41 cellular contexts compared by ENCODE assay signal in genomic region chr16:4772351-4772750, GRCh38. TPM values are rescaled to one million over a fixed set of nuclear protein-coding genes. Genes with fewer than 3 reads are reported as not detected.
"Had no signal": no experiment of that assay in that cellular context is flagged by ENCODE, and none has a peak within 500 bp of the region (broad histone marks: within the 10 kb centered on the region; RNA-seq: fewer than 3 reads in every experiment).

No MANE protein-coding gene starts in this region.

- ATAC-seq: activated CD4-positive, alpha-beta T cell treated with anti-CD3 and anti-CD28 coated beads for 36 hours; activated CD4-positive, CD25-positive, alpha-beta regulatory T cell treated with anti-CD3 and anti-CD28 coated beads, Interleukin-2, amount 50 U/mL, for 24 hours; activated CD8-positive, alpha-beta memory T cell treated with anti-CD3 and anti-CD28 coated beads, Interleukin-2, amount 10 ng/mL, durations not matched to agents 7 days and 5 days; activated CD8-positive, alpha-beta T cell treated with anti-CD3 and anti-CD28 coated beads, Interleukin-2, amount 10 ng/mL, durations not matched to agents 7 days and 5 days; activated naive CD4-positive, alpha-beta T cell treated with anti-CD3 and anti-CD28 coated beads, Interleukin-2, amount 50 U/mL, for 72 hours; activated T-cell treated with anti-CD3 and anti-CD28 coated beads, Interleukin-2, amount 50 U/mL, for 72 hours; activated T-helper 17 cell treated with anti-CD3 and anti-CD28 coated beads, Interleukin-2, amount 50 U/mL, for 72 hours; body of pancreas; WTC11 had no signal

- H3K9me3 Mint-ChIP-seq: activated CD4-positive, alpha-beta memory T cell treated with anti-CD3 and anti-CD28 coated beads, Interleukin-2, amount 10 ng/mL, durations not matched to agents 7 days and 5 days; activated CD4-positive, alpha-beta T cell treated with anti-CD3 and anti-CD28 coated beads, Interleukin-2, amount 10 ng/mL, durations not matched to agents 7 days and 5 days; activated naive CD4-positive, alpha-beta T cell treated with anti-CD3 and anti-CD28 coated beads for 36 hours; activated naive CD4-positive, alpha-beta T cell treated with anti-CD3 and anti-CD28 coated beads, Interleukin-2, amount 50 U/mL, for 72 hours; activated naive CD8-positive, alpha-beta T cell treated with anti-CD3 and anti-CD28 coated beads for 36 hours; activated T-cell treated with anti-CD3 and anti-CD28 coated beads, Interleukin-2, amount 50 U/mL, for 24 hours; activated T-cell treated with anti-CD3 and anti-CD28 coated beads, Interleukin-2, amount 50 U/mL, for 72 hours; activated T-helper 1 cell treated with anti-CD3 and anti-CD28 coated beads, Interleukin-12 subunit alpha, Interleukin-12 subunit beta, Interleukin-2, Interleukin-4 antibody, amounts not matched to agents 30 ng/mL and 10 ng/mL and 1 ng/mL, durations not matched to agents 14 hours and 24 hours and 36 hours; activated T-helper 17 cell treated with anti-CD3 and anti-CD28 coated beads, Interleukin-2, amount 50 U/mL, for 72 hours; T-helper 1 cell treated with Interleukin-12 subunit alpha and Interleukin-12 subunit beta and Interleukin-4 antibody, amounts not matched to agents 30 μg/mL and 1 μg/mL, for 36 hours; T-helper 2 cell treated with Interferon-gamma antibody and Interleukin-4, amounts not matched to agents 5 μg/mL and 100 μg/mL, for 36 hours; WTC11 had no signal

- H3K9me3 ChIP-seq: adrenal gland, body of pancreas, breast epithelium had no signal

- H3K4me1 ChIP-seq: breast epithelium had no signal

- H3K36me3 Mint-ChIP-seq: activated CD8-positive, alpha-beta memory T cell treated with anti-CD3 and anti-CD28 coated beads, Interleukin-2, amount 10 ng/mL, durations not matched to agents 7 days and 5 days; activated naive CD8-positive, alpha-beta T cell treated with anti-CD3 and anti-CD28 coated beads for 36 hours; WTC11 had no signal

- H3K4me3 ChIP-seq: adrenal gland, body of pancreas, breast epithelium had no signal

- DNase-seq: activated CD4-positive, alpha-beta memory T cell treated with anti-CD3 and anti-CD28 coated beads, Interleukin-2, amount 10 ng/mL, durations not matched to agents 7 days and 5 days; activated CD4-positive, alpha-beta T cell treated with anti-CD3 and anti-CD28 coated beads for 1 hour; activated CD4-positive, alpha-beta T cell treated with anti-CD3 and anti-CD28 coated beads for 36 hours; activated CD4-positive, alpha-beta T cell treated with anti-CD3 and anti-CD28 coated beads for 48 hours; activated CD4-positive, alpha-beta T cell treated with anti-CD3 and anti-CD28 coated beads, Interleukin-2, amount 10 ng/mL, durations not matched to agents 7 days and 5 days; activated CD4-positive, alpha-beta T cell treated with anti-CD3 and anti-CD28 coated beads, Interleukin-2, amount 50 U/mL, for 48 hours; activated CD4-positive, CD25-positive, alpha-beta regulatory T cell; activated CD8-positive, alpha-beta memory T cell treated with anti-CD3 and anti-CD28 coated beads for 24 hours; activated CD8-positive, alpha-beta memory T cell treated with anti-CD3 and anti-CD28 coated beads, Interleukin-2, amount 10 ng/mL, durations not matched to agents 7 days and 5 days; activated CD8-positive, alpha-beta memory T cell treated with anti-CD3 and anti-CD28 coated beads, Interleukin-2, amount 50 U/mL, for 48 hours; activated CD8-positive, alpha-beta T cell treated with anti-CD3 and anti-CD28 coated beads, Interleukin-2, amount 10 ng/mL, durations not matched to agents 7 days and 5 days; activated effector memory CD4-positive, alpha-beta T cell treated with anti-CD3 and anti-CD28 coated beads, Interleukin-2, amount 50 U/mL, for 16 hours; activated gamma-delta T cell treated with Interleukin-2 at 50 U/mL for 16 hours; activated naive CD4-positive, alpha-beta T cell; activated naive CD4-positive, alpha-beta T cell treated with anti-CD3 and anti-CD28 coated beads for 36 hours; activated naive CD4-positive, alpha-beta T cell treated with anti-CD3 and anti-CD28 coated beads, Interleukin-2, amount 50 U/mL, for 16 hours; activated naive CD8-positive, alpha-beta T cell treated with anti-CD3 and anti-CD28 coated beads for 36 hours; activated T-cell treated with anti-CD3 and anti-CD28 coated beads, Interleukin-2, amount 50 U/mL, for 24 hours; activated T-cell treated with anti-CD3 and anti-CD28 coated beads, Interleukin-2, amount 50 U/mL, for 72 hours; adrenal gland; amniotic stem cell; aorta; body of pancreas; brain microvascular endothelial cell; central memory CD4-positive, alpha-beta T cell; T-helper 1 cell; T-helper 2 cell; T-helper 9 cell had no signal

- H3K27me3 Mint-ChIP-seq: activated CD4-positive, alpha-beta memory T cell treated with anti-CD3 and anti-CD28 coated beads, Interleukin-2, amount 10 ng/mL, durations not matched to agents 7 days and 5 days; activated CD4-positive, alpha-beta T cell treated with anti-CD3 and anti-CD28 coated beads for 36 hours; activated CD4-positive, alpha-beta T cell treated with anti-CD3 and anti-CD28 coated beads, Interleukin-2, amount 10 ng/mL, durations not matched to agents 7 days and 5 days; activated CD8-positive, alpha-beta memory T cell treated with anti-CD3 and anti-CD28 coated beads, Interleukin-2, amount 10 ng/mL, durations not matched to agents 7 days and 5 days; activated naive CD8-positive, alpha-beta T cell treated with anti-CD3 and anti-CD28 coated beads for 36 hours; activated T-cell treated with anti-CD3 and anti-CD28 coated beads, Interleukin-2, amount 50 U/mL, for 24 hours; activated T-helper 17 cell treated with anti-CD3 and anti-CD28 coated beads, Interleukin-2, amount 50 U/mL, for 72 hours had no signal

- H3K27me3 ChIP-seq: adrenal gland, body of pancreas, brain microvascular endothelial cell, breast epithelium had no signal

- H3K27ac Mint-ChIP-seq: activated CD4-positive, alpha-beta memory T cell treated with anti-CD3 and anti-CD28 coated beads, Interleukin-2, amount 10 ng/mL, durations not matched to agents 7 days and 5 days; activated CD4-positive, alpha-beta T cell treated with anti-CD3 and anti-CD28 coated beads for 36 hours; activated CD4-positive, alpha-beta T cell treated with anti-CD3 and anti-CD28 coated beads, Interleukin-2, amount 10 ng/mL, durations not matched to agents 7 days and 5 days; activated CD8-positive, alpha-beta memory T cell treated with anti-CD3 and anti-CD28 coated beads, Interleukin-2, amount 10 ng/mL, durations not matched to agents 7 days and 5 days; activated CD8-positive, alpha-beta T cell treated with anti-CD3 and anti-CD28 coated beads, Interleukin-2, amount 10 ng/mL, durations not matched to agents 7 days and 5 days; activated naive CD4-positive, alpha-beta T cell treated with anti-CD3 and anti-CD28 coated beads for 36 hours; activated naive CD4-positive, alpha-beta T cell treated with anti-CD3 and anti-CD28 coated beads, Interleukin-2, amount 50 U/mL, for 72 hours; activated naive CD8-positive, alpha-beta T cell treated with anti-CD3 and anti-CD28 coated beads for 36 hours; activated T-cell treated with anti-CD3 and anti-CD28 coated beads, Interleukin-2, amount 50 U/mL, for 24 hours; activated T-cell treated with anti-CD3 and anti-CD28 coated beads, Interleukin-2, amount 50 U/mL, for 72 hours; activated T-helper 1 cell treated with anti-CD3 and anti-CD28 coated beads, Interleukin-12 subunit alpha, Interleukin-12 subunit beta, Interleukin-2, Interleukin-4 antibody, amounts not matched to agents 30 ng/mL and 10 ng/mL and 1 ng/mL, durations not matched to agents 14 hours and 24 hours and 36 hours; activated T-helper 17 cell treated with anti-CD3 and anti-CD28 coated beads, Interleukin-2, amount 50 U/mL, for 72 hours; T-helper 1 cell treated with Interleukin-12 subunit alpha and Interleukin-12 subunit beta and Interleukin-4 antibody, amounts not matched to agents 30 μg/mL and 1 μg/mL, for 36 hours; T-helper 2 cell treated with Interferon-gamma antibody and Interleukin-4, amounts not matched to agents 5 μg/mL and 100 μg/mL, for 36 hours had no signal

- H3K27ac ChIP-seq: adrenal gland, body of pancreas, brain microvascular endothelial cell, breast epithelium, VCaP had no signal

- H3K4me3 Mint-ChIP-seq: activated CD4-positive, alpha-beta memory T cell treated with anti-CD3 and anti-CD28 coated beads, Interleukin-2, amount 10 ng/mL, durations not matched to agents 7 days and 5 days; activated CD4-positive, alpha-beta T cell treated with anti-CD3 and anti-CD28 coated beads for 36 hours; activated CD4-positive, alpha-beta T cell treated with anti-CD3 and anti-CD28 coated beads, Interleukin-2, amount 10 ng/mL, durations not matched to agents 7 days and 5 days; activated CD8-positive, alpha-beta memory T cell treated with anti-CD3 and anti-CD28 coated beads, Interleukin-2, amount 10 ng/mL, durations not matched to agents 7 days and 5 days; activated CD8-positive, alpha-beta T cell treated with anti-CD3 and anti-CD28 coated beads, Interleukin-2, amount 10 ng/mL, durations not matched to agents 7 days and 5 days; activated naive CD4-positive, alpha-beta T cell treated with anti-CD3 and anti-CD28 coated beads for 36 hours; activated naive CD8-positive, alpha-beta T cell treated with anti-CD3 and anti-CD28 coated beads for 36 hours; activated T-cell treated with anti-CD3 and anti-CD28 coated beads, Interleukin-2, amount 50 U/mL, for 24 hours; activated T-cell treated with anti-CD3 and anti-CD28 coated beads, Interleukin-2, amount 50 U/mL, for 72 hours; activated T-helper 1 cell treated with anti-CD3 and anti-CD28 coated beads, Interleukin-12 subunit alpha, Interleukin-12 subunit beta, Interleukin-2, Interleukin-4 antibody, amounts not matched to agents 30 ng/mL and 10 ng/mL and 1 ng/mL, durations not matched to agents 14 hours and 24 hours and 36 hours; activated T-helper 17 cell treated with anti-CD3 and anti-CD28 coated beads, Interleukin-2, amount 50 U/mL, for 72 hours; T-helper 1 cell treated with Interleukin-12 subunit alpha and Interleukin-12 subunit beta and Interleukin-4 antibody, amounts not matched to agents 30 μg/mL and 1 μg/mL, for 36 hours; T-helper 2 cell treated with Interferon-gamma antibody and Interleukin-4, amounts not matched to agents 5 μg/mL and 100 μg/mL, for 36 hours; WTC11 had no signal

- FAIRE-seq: astrocyte, TTC549 had no signal

- H3K36me3 ChIP-seq: adrenal gland, brain microvascular endothelial cell, breast epithelium had no signal

RNA-seq across cellular contexts. Expression of gene SEPTIN12, which starts 15.8 kb away (rescaled TPM):
- total RNA-seq: activated CD4-positive, alpha-beta memory T cell treated with anti-CD3 and anti-CD28 coated beads, Interleukin-2, amount 10 ng/mL, durations not matched to agents 7 days and 5 days; activated CD4-positive, alpha-beta T cell treated with anti-CD3 and anti-CD28 coated beads for 36 hours; activated CD4-positive, alpha-beta T cell treated with anti-CD3 and anti-CD28 coated beads, Interleukin-2, amount 10 ng/mL, durations not matched to agents 7 days and 5 days; activated CD8-positive, alpha-beta memory T cell treated with anti-CD3 and anti-CD28 coated beads, Interleukin-2, amount 10 ng/mL, durations not matched to agents 7 days and 5 days; activated CD8-positive, alpha-beta T cell treated with anti-CD3 and anti-CD28 coated beads, Interleukin-2, amount 10 ng/mL, durations not matched to agents 7 days and 5 days; activated naive CD4-positive, alpha-beta T cell treated with anti-CD3 and anti-CD28 coated beads for 36 hours; activated naive CD4-positive, alpha-beta T cell treated with anti-CD3 and anti-CD28 coated beads, Interleukin-2, amount 50 U/mL, for 72 hours; activated naive CD8-positive, alpha-beta T cell treated with anti-CD3 and anti-CD28 coated beads for 36 hours; activated T-cell treated with anti-CD3 and anti-CD28 coated beads, Interleukin-2, amount 50 U/mL, for 72 hours; activated T-helper 1 cell treated with anti-CD3 and anti-CD28 coated beads, Interleukin-12 subunit alpha, Interleukin-12 subunit beta, Interleukin-2, Interleukin-4 antibody, amounts not matched to agents 30 ng/mL and 10 ng/mL and 1 ng/mL, durations not matched to agents 14 hours and 24 hours and 36 hours; activated T-helper 17 cell treated with anti-CD3 and anti-CD28 coated beads, Interleukin-2, amount 50 U/mL, for 72 hours; adrenal gland; aorta; body of pancreas; breast epithelium; cardiac septum; cerebellum; WTC11 had no signal
- polyA plus RNA-seq: aorta had no signal

RNA-seq across cellular contexts. Expression of gene SMIM22, which starts 22.8 kb away (rescaled TPM):
- total RNA-seq: activated CD4-positive, alpha-beta memory T cell treated with anti-CD3 and anti-CD28 coated beads, Interleukin-2, amount 10 ng/mL, durations not matched to agents 7 days and 5 days; activated CD4-positive, alpha-beta T cell treated with anti-CD3 and anti-CD28 coated beads for 36 hours; activated CD4-positive, alpha-beta T cell treated with anti-CD3 and anti-CD28 coated beads, Interleukin-2, amount 10 ng/mL, durations not matched to agents 7 days and 5 days; activated CD8-positive, alpha-beta memory T cell treated with anti-CD3 and anti-CD28 coated beads, Interleukin-2, amount 10 ng/mL, durations not matched to agents 7 days and 5 days; activated CD8-positive, alpha-beta T cell treated with anti-CD3 and anti-CD28 coated beads, Interleukin-2, amount 10 ng/mL, durations not matched to agents 7 days and 5 days; activated naive CD4-positive, alpha-beta T cell treated with anti-CD3 and anti-CD28 coated beads for 36 hours; activated naive CD4-positive, alpha-beta T cell treated with anti-CD3 and anti-CD28 coated beads, Interleukin-2, amount 50 U/mL, for 72 hours; activated naive CD8-positive, alpha-beta T cell treated with anti-CD3 and anti-CD28 coated beads for 36 hours; activated T-cell treated with anti-CD3 and anti-CD28 coated beads, Interleukin-2, amount 50 U/mL, for 72 hours; activated T-helper 1 cell treated with anti-CD3 and anti-CD28 coated beads, Interleukin-12 subunit alpha, Interleukin-12 subunit beta, Interleukin-2, Interleukin-4 antibody, amounts not matched to agents 30 ng/mL and 10 ng/mL and 1 ng/mL, durations not matched to agents 14 hours and 24 hours and 36 hours; activated T-helper 17 cell treated with anti-CD3 and anti-CD28 coated beads, Interleukin-2, amount 50 U/mL, for 72 hours; adrenal gland; aorta; astrocyte; cardiac septum; cerebellum; WTC11 had no signal
- polyA plus RNA-seq: adrenal gland had no signal

RNA-seq across cellular contexts. Expression of gene DNAAF8, which starts 38.0 kb away (rescaled TPM):
- total RNA-seq: activated CD4-positive, alpha-beta memory T cell treated with anti-CD3 and anti-CD28 coated beads, Interleukin-2, amount 10 ng/mL, durations not matched to agents 7 days and 5 days; activated T-helper 1 cell treated with anti-CD3 and anti-CD28 coated beads, Interleukin-12 subunit alpha, Interleukin-12 subunit beta, Interleukin-2, Interleukin-4 antibody, amounts not matched to agents 30 ng/mL and 10 ng/mL and 1 ng/mL, durations not matched to agents 14 hours and 24 hours and 36 hours; activated T-helper 17 cell treated with anti-CD3 and anti-CD28 coated beads, Interleukin-2, amount 50 U/mL, for 72 hours had no signal
